In genomic region chr7:154412105-154412504, GRCh38 we compare ENCODE assay signal across 2 cellular contexts.
TF ChIP-seq lines count a peak whose summit lies in the region.

No MANE protein-coding gene starts in this region.

TF ChIP-seq in liver, 16 proteins besides CTCF, POLR2A, EP300 and RAD21 (continued from another document):
- no peak for TF ChIP-seq ZBTB33 (IDR thresholded peaks at IDR 0.05)
- no peak for TF ChIP-seq JUND (IDR thresholded peaks at IDR 0.05)
- peak; percentile 28 for TF ChIP-seq SP1 (IDR thresholded peaks at IDR 0.05)
- no peak for TF ChIP-seq NR2F2 (IDR thresholded peaks at IDR 0.05)
- no peak for TF ChIP-seq FOXA1 (IDR thresholded peaks at IDR 0.05)
- TF ChIP-seq FOXA2 (IDR thresholded peaks at IDR 0.05), result no peak
- no peak for TF ChIP-seq MAX (IDR thresholded peaks at IDR 0.05)
- no peak for TF ChIP-seq ATF3 (IDR thresholded peaks at IDR 0.05)
- TF ChIP-seq RXRA (IDR thresholded peaks at IDR 0.05), result peak; percentile 78 to 81
- peak; percentile 77 for TF ChIP-seq REST (IDR thresholded peaks at IDR 0.05)

TF ChIP-seq in neural cell, 6 proteins besides CTCF, POLR2A, EP300 and RAD21 (continued from another document):
- TF ChIP-seq REST (IDR thresholded peaks at IDR 0.05; ENCODE audit: borderline replicate concordance), result no peak
- TF ChIP-seq TAF1 (IDR thresholded peaks at IDR 0.05; ENCODE audit: low read depth), result no peak
- TF ChIP-seq MXI1 (conservative IDR thresholded peaks at IDR 0.05; ENCODE audit: poor library complexity, severe bottlenecking), result no peak
- TF ChIP-seq POLR2AphosphoS5 (IDR thresholded peaks at IDR 0.05), result no peak
TF ChIP-seq in neural cell: peak in this region for 0.
